Comparison of ENCODE assay signal across 1 cellular context in the genomic region with DNA sequence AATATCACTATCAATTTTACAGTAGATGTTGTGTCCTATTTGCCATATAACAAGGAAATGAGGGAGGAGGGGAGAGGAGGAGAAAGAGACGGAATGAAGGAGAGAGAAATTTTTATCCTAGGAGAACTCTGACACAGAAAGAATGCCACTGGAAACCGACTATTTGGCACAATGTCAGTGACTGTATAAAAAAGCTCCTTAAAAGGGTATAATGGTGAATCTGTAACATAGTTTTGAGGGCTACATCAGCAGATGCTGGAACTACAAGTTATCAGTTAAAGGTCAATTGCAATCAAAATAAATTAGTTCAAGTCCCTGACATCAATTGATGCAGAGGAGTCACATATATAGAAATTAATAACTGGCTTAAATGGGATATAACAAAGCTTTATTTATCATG.
TF ChIP-seq lines count a peak whose summit lies in the region.

No MANE protein-coding gene starts in this region.

TF ChIP-seq in HEK293, 187 proteins besides CTCF, POLR2A, EP300 and RAD21 (continued from another document):
- TF ChIP-seq ZSCAN4 (tag by site-specific recombination; IDR thresholded peaks at IDR 0.05), result no peak
- no peak for TF ChIP-seq ZNF404 (tag by site-specific recombination; IDR thresholded peaks at IDR 0.05)
- TF ChIP-seq, protein P1, sequence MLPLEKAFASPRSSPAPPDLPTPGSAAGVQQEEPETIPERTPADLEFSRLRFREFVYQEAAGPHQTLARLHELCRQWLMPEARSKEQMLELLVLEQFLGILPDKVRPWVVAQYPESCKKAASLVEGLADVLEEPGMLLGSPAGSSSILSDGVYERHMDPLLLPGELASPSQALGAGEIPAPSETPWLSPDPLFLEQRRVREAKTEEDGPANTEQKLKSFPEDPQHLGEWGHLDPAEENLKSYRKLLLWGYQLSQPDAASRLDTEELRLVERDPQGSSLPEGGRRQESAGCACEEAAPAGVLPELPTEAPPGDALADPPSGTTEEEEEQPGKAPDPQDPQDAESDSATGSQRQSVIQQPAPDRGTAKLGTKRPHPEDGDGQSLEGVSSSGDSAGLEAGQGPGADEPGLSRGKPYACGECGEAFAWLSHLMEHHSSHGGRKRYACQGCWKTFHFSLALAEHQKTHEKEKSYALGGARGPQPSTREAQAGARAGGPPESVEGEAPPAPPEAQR (tag by site-specific recombination; IDR thresholded peaks at IDR 0.05), result no peak
- peak; percentile 39; the same call in 1 of the 2 replicates for TF ChIP-seq ZNF366 (tag by site-specific recombination; conservative IDR thresholded peaks at IDR 0.05)
- no peak for TF ChIP-seq ZNF658 (tag by site-specific recombination; IDR thresholded peaks at IDR 0.05)
- no peak for TF ChIP-seq ZNF391 (tag by site-specific recombination; IDR thresholded peaks at IDR 0.05; ENCODE audit: borderline replicate concordance, low read depth)
